ENCODE assay signal across 8 cellular contexts in the genomic region with DNA sequence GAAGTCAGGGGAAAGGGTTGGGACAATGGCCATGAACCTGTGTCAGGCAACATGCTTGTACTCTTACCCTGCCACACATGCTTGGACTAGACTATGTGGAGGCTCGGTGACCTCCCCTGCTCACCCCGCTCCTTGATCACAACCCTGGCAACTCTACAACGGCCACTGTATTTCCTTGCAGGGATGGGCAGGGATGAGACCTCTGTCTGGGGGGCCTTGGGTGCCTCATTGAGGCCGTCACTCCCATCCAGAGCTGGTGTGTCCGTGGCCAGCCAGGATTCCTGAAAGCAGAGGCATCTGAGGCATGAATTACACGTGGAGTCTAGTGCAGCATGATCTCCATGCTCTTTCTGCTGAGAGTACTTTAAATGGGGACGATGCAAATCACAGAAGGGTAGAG. TPM values are rescaled to one million over a fixed set of nuclear protein-coding genes. Genes with fewer than 3 reads are reported as not detected.
DNase-seq lines count a peak whose midpoint lies in the region; ATAC-seq, FAIRE-seq and TF ChIP-seq lines count a peak whose summit lies in the region.

No MANE protein-coding gene starts in this region.

- H3K27ac Mint-ChIP-seq in CD14-positive monocyte (peak overlapping the region in 6 of 7 donors; percentile 80 to 92 (median 86)), neural crest cell (ENCODE audit: unreplicated experiment) (no peak overlapping the region)

- H3K36me3 ChIP-seq in effector memory CD4-positive, alpha-beta T cell (ENCODE audit: control insufficient read depth, insufficient read depth, low read length): peaks cover 9% of the 10 kb centered on the region

- no peaks in the 10 kb centered on the region for H3K27me3 ChIP-seq in effector memory CD4-positive, alpha-beta T cell (replicated peaks; ENCODE audit: control insufficient read depth, insufficient read depth, low read length, poor library complexity, severe bottlenecking)

- peak overlapping the region; percentile 97 to 98 for H3K4me3 Mint-ChIP-seq in CD14-positive monocyte
- H3K4me3 Mint-ChIP-seq in neural crest cell: peak overlapping the region; percentile 100

- peak overlapping the region; percentile 65 for H3K4me3 ChIP-seq in NB4 (ENCODE audit: low read depth, low read length)
- H3K4me3 ChIP-seq in effector memory CD4-positive, alpha-beta T cell (ENCODE audit: insufficient read depth, low read depth, low read length, poor library complexity, severe bottlenecking): peak overlapping the region; percentile 87

- H3K27me3 Mint-ChIP-seq in CD14-positive monocyte (ENCODE audit: low read depth in 3 of 3) (peaks cover 0 to 5% (median 2%) of the 10 kb centered on the region in 3 donors), neural crest cell (ENCODE audit: low read depth) (no peaks in the 10 kb centered on the region)

- TF ChIP-seq POLR2A in NB4 (IDR thresholded peaks at IDR 0.05; ENCODE audit: extremely low read depth, insufficient read length): no peak

- peaks cover 15% of the 10 kb centered on the region for H3K4me1 ChIP-seq in effector memory CD4-positive, alpha-beta T cell (ENCODE audit: control insufficient read depth, insufficient read depth, low read length, poor library complexity, severe bottlenecking)

- DNase-seq in CD14-positive monocyte (ENCODE audit: low spot score) (no peak), NB4 (ENCODE audit: low read depth) (no peak), neural crest cell (ENCODE audit: low read depth, low spot score) (no peak), HTR-8/SVneo (ENCODE audit: insufficient read length, low spot score) (no peak)
- no peak for DNase-seq in effector memory CD4-positive, alpha-beta T cell
- DNase-seq in activated CD4-positive, alpha-beta T cell treated with anti-CD3 and anti-CD28 coated beads, Interleukin-2, amount 50 U/mL, for 48 hours: no peak

- ATAC-seq in HG02938 (IDR thresholded peaks at IDR 0.05; ENCODE audit: unreplicated experiment) (no peak), GM19328 (IDR thresholded peaks at IDR 0.05; ENCODE audit: unreplicated experiment) (no peak)

- H3K9me3 Mint-ChIP-seq in CD14-positive monocyte (peaks cover 0 to 2% (median 0%) of the 10 kb centered on the region in 7 donors), neural crest cell (no peaks in the 10 kb centered on the region)

- no peak for TF ChIP-seq CTCF in CD14-positive monocyte (IDR thresholded peaks at IDR 0.05)
- TF ChIP-seq CTCF in NB4 (IDR thresholded peaks at IDR 0.05; ENCODE audit: low read depth, low read length): no peak
- no peak for TF ChIP-seq CTCF in neural crest cell (conservative IDR thresholded peaks at IDR 0.05)

- FAIRE-seq in HTR-8/SVneo (lab: Jason Lieb, UNC): no peak

- H3K4me1 Mint-ChIP-seq in CD14-positive monocyte: peaks cover 49% of the 10 kb centered on the region
- peaks cover 19% of the 10 kb centered on the region for H3K4me1 Mint-ChIP-seq in neural crest cell

- intact Hi-C loops in CD14-positive monocyte (cut with micrococcal nuclease): loop anchor here (5.0 to 10.0 kb wide), 2 partner anchors 66 to 161 kb away; partner anchors contain the start of genes PRMT7 (in 2 of the 2), SLC7A6OS (in 2 of the 2) and NFATC3 (in 1 of the 2)

- H3K9me3 ChIP-seq in effector memory CD4-positive, alpha-beta T cell (ENCODE audit: control insufficient read depth, low read length): no peaks in the 10 kb centered on the region

- no peak overlapping the region for H3K27ac ChIP-seq in effector memory CD4-positive, alpha-beta T cell (ENCODE audit: insufficient read depth, low read length, poor library complexity, severe bottlenecking)

- H3K36me3 Mint-ChIP-seq in CD14-positive monocyte (peaks cover 17 to 35% of the 10 kb centered on the region in 2 donors), neural crest cell (ENCODE audit: low read depth) (no peaks in the 10 kb centered on the region)

RNA-seq across cellular contexts. Expression of gene PLA2G15, which starts 0.9 kb away (rescaled TPM):
- polyA plus RNA-seq in CD14-positive monocyte: 10 to 100 TPM; 27.8 to 29.5 TPM
- 10.7 and 13.6 TPM in 2 replicates for total RNA-seq in neural crest cell

RNA-seq across cellular contexts. Expression of gene ESRP2, which starts 10.2 kb away (rescaled TPM):
- not detected for polyA plus RNA-seq in CD14-positive monocyte
- 0.09 and 0.23 TPM in 2 replicates for total RNA-seq in neural crest cell

RNA-seq across cellular contexts. Expression of gene SLC7A6, which starts 18.2 kb away (rescaled TPM):
- 1 to 10 TPM; 4.3 to 5.5 TPM for polyA plus RNA-seq in CD14-positive monocyte
- 39.2 and 41.7 TPM in 2 replicates for total RNA-seq in neural crest cell
